Comparison of ENCODE assay signal across 1 cellular context in genomic region chr1:205210876-205211838, GRCh38.
TF ChIP-seq lines count a peak whose summit lies in the region.

Gene DSTYK (minus strand): TSS chr1:205211702. CDS start chr1:205211535, 167 bp downstream.

TF ChIP-seq in WTC11, 78 proteins besides CTCF, POLR2A, EP300 and RAD21 (continued from another document):
- peak; percentile 46; the same call in 1 of the 2 replicates for TF ChIP-seq FOXP4 (CRISPR knock-in tag; IDR thresholded peaks at IDR 0.05)
- no peak for TF ChIP-seq JAZF1 (CRISPR knock-in tag; IDR thresholded peaks at IDR 0.05)
- TF ChIP-seq MXD4 (CRISPR knock-in tag; IDR thresholded peaks at IDR 0.05; ENCODE audit: borderline replicate concordance): no peak
- TF ChIP-seq ARID4B (CRISPR knock-in tag; IDR thresholded peaks at IDR 0.05; ENCODE audit: borderline replicate concordance): peak; percentile 93; the same call in 1 of the 2 replicates
- 0 out of 2 replicates have a peak, but pooled peaks have one; percentile 59 for TF ChIP-seq ATF2 (CRISPR knock-in tag; IDR thresholded peaks at IDR 0.05; ENCODE audit: borderline replicate concordance, low read depth)
- no peak for TF ChIP-seq NR1H2 (CRISPR knock-in tag; IDR thresholded peaks at IDR 0.05)
- 0 out of 2 replicates have a peak, but pooled peaks have one; percentile 9 for TF ChIP-seq PRDM15 (CRISPR knock-in tag; IDR thresholded peaks at IDR 0.05)
- 0 out of 2 replicates have a peak, but pooled peaks have one; percentile 54 for TF ChIP-seq TEAD4 (CRISPR knock-in tag; IDR thresholded peaks at IDR 0.05)
- peak; percentile 21; the same call in 1 of the 2 replicates for TF ChIP-seq IRF2 (CRISPR knock-in tag; IDR thresholded peaks at IDR 0.05; ENCODE audit: borderline replicate concordance, low read depth)
- peak; percentile 88 for TF ChIP-seq ZNF263 (CRISPR knock-in tag; IDR thresholded peaks at IDR 0.05; ENCODE audit: low read depth)
- no peak for TF ChIP-seq RORB (CRISPR knock-in tag; IDR thresholded peaks at IDR 0.05)
- TF ChIP-seq CREB1 (CRISPR knock-in tag; IDR thresholded peaks at IDR 0.05): no peak; the same call in 1 of the 2 replicates
- peak; percentile 63; the same call in 1 of the 2 replicates for TF ChIP-seq MAX (CRISPR knock-in tag; IDR thresholded peaks at IDR 0.05)
- TF ChIP-seq IRF1 (CRISPR knock-in tag; IDR thresholded peaks at IDR 0.05): no peak; the same call in 1 of the 2 replicates
- TF ChIP-seq FOXJ3 (CRISPR knock-in tag; IDR thresholded peaks at IDR 0.05; ENCODE audit: borderline replicate concordance): no peak
- peak; percentile 28; the same call in 1 of the 2 replicates for TF ChIP-seq ZNF317 (CRISPR knock-in tag; IDR thresholded peaks at IDR 0.05; ENCODE audit: borderline replicate concordance, low read depth)
- no peak for TF ChIP-seq ZNF532 (CRISPR knock-in tag; IDR thresholded peaks at IDR 0.05; ENCODE audit: borderline replicate concordance)
- TF ChIP-seq ZNF281 (CRISPR knock-in tag; IDR thresholded peaks at IDR 0.05): 0 out of 2 replicates have a peak, but pooled peaks have one; percentile 37
- TF ChIP-seq ERG (CRISPR knock-in tag; IDR thresholded peaks at IDR 0.05): no peak
- TF ChIP-seq TCF7 (CRISPR knock-in tag; IDR thresholded peaks at IDR 0.05; ENCODE audit: low read depth): 0 out of 2 replicates have a peak, but pooled peaks have one; percentile 79
- TF ChIP-seq RELA (CRISPR knock-in tag; IDR thresholded peaks at IDR 0.05; ENCODE audit: borderline replicate concordance): no peak
- TF ChIP-seq ZNF512 (CRISPR knock-in tag; IDR thresholded peaks at IDR 0.05; ENCODE audit: borderline replicate concordance): no peak
- TF ChIP-seq ZNF219 (CRISPR knock-in tag; IDR thresholded peaks at IDR 0.05; ENCODE audit: borderline replicate concordance): no peak
